ENCODE assay signal across 8 cellular contexts in genomic region chr6:167079853-167080297, GRCh38. TPM values are rescaled to one million over a fixed set of nuclear protein-coding genes. Genes with fewer than 3 reads are reported as not detected.
DNase-seq lines count a peak whose midpoint lies in the region; ATAC-seq and TF ChIP-seq lines count a peak whose summit lies in the region.

No MANE protein-coding gene starts in this region.

- DNase-seq in WTC11 (ENCODE audit: low spot score) (no peak), SJCRH30 (no peak), LoVo (ENCODE audit: low spot score) (no peak), SK-N-DZ (ENCODE audit: low spot score) (no peak), GM03348 (ENCODE audit: low spot score) (no peak)
- peak; percentile 47 for DNase-seq in stimulated activated CD4-positive, alpha-beta T cell treated with anti-CD3 and anti-CD28 coated beads, Interleukin-12 subunit alpha, Interleukin-12 subunit beta, amount 100 ng/mL, for 4 hours

- H3K4me3 ChIP-seq in SJCRH30: no peak overlapping the region

- ATAC-seq in HG03039 (IDR thresholded peaks at IDR 0.05; ENCODE audit: unreplicated experiment) (peak; percentile 99), WTC11 (peak; percentile 73)

- peaks cover 15% of the 10 kb centered on the region for H3K4me1 ChIP-seq in SJCRH30

- no peaks in the 10 kb centered on the region for H3K4me1 Mint-ChIP-seq in WTC11

- no peak for TF ChIP-seq CTCF in WTC11 (IDR thresholded peaks at IDR 0.05)

- CTCF ChIA-PET in WTC11 (lab: Charles Lee): no interaction called here

- peaks cover 5% of the 10 kb centered on the region for H3K9me3 ChIP-seq in SJCRH30 (replicated peaks)

- no peaks in the 10 kb centered on the region for H3K36me3 ChIP-seq in SJCRH30

- peak; percentile 43 for TF ChIP-seq POLR2A in GM19099 (IDR thresholded peaks at IDR 0.05; ENCODE audit: extremely low read depth, insufficient read length, low read depth)

- H3K4me3 Mint-ChIP-seq in WTC11: no peak overlapping the region

- no peak overlapping the region for H3K27ac Mint-ChIP-seq in WTC11

- no peak overlapping the region for H3K27ac ChIP-seq in SJCRH30

- POLR2A ChIA-PET in WTC11 (lab: Charles Lee): no interaction called here

- no peaks in the 10 kb centered on the region for H3K27me3 ChIP-seq in SJCRH30

- H3K9me3 Mint-ChIP-seq in WTC11: peaks cover 10% of the 10 kb centered on the region; the same call in 1 of the 2 replicates

- no peaks in the 10 kb centered on the region for H3K36me3 Mint-ChIP-seq in WTC11

- H3K27me3 Mint-ChIP-seq in WTC11 (ENCODE audit: low read depth): peaks cover 9% of the 10 kb centered on the region

TF ChIP-seq in WTC11, 78 proteins besides CTCF, POLR2A, EP300 and RAD21:
- TF ChIP-seq NFE2L1 (CRISPR knock-in tag; IDR thresholded peaks at IDR 0.05): no peak
- TF ChIP-seq ZNF396 (CRISPR knock-in tag; IDR thresholded peaks at IDR 0.05; ENCODE audit: borderline replicate concordance): no peak
- TF ChIP-seq, protein P1, sequence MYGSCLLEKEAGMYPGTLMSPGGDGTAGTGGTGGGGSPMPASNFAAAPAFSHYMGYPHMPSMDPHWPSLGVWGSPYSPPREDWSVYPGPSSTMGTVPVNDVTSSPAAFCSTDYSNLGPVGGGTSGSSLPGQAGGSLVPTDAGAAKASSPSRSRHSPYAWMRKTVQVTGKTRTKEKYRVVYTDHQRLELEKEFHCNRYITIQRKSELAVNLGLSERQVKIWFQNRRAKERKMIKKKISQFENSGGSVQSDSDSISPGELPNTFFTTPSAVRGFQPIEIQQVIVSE (CRISPR knock-in tag; IDR thresholded peaks at IDR 0.05; ENCODE audit: borderline replicate concordance): no peak
- no peak for TF ChIP-seq SMAD3 (CRISPR knock-in tag; IDR thresholded peaks at IDR 0.05; ENCODE audit: borderline replicate concordance)
- TF ChIP-seq ZNF532 (CRISPR knock-in tag; IDR thresholded peaks at IDR 0.05; ENCODE audit: borderline replicate concordance): no peak
- TF ChIP-seq, protein P2, sequence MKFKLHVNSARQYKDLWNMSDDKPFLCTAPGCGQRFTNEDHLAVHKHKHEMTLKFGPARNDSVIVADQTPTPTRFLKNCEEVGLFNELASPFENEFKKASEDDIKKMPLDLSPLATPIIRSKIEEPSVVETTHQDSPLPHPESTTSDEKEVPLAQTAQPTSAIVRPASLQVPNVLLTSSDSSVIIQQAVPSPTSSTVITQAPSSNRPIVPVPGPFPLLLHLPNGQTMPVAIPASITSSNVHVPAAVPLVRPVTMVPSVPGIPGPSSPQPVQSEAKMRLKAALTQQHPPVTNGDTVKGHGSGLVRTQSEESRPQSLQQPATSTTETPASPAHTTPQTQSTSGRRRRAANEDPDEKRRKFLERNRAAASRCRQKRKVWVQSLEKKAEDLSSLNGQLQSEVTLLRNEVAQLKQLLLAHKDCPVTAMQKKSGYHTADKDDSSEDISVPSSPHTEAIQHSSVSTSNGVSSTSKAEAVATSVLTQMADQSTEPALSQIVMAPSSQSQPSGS (CRISPR knock-in tag; IDR thresholded peaks at IDR 0.05; ENCODE audit: borderline replicate concordance, low read depth): no peak
- no peak for TF ChIP-seq GTF2I (CRISPR knock-in tag; conservative IDR thresholded peaks at IDR 0.05)
- TF ChIP-seq E2F5 (CRISPR knock-in tag; IDR thresholded peaks at IDR 0.05): no peak
- TF ChIP-seq, protein P3, sequence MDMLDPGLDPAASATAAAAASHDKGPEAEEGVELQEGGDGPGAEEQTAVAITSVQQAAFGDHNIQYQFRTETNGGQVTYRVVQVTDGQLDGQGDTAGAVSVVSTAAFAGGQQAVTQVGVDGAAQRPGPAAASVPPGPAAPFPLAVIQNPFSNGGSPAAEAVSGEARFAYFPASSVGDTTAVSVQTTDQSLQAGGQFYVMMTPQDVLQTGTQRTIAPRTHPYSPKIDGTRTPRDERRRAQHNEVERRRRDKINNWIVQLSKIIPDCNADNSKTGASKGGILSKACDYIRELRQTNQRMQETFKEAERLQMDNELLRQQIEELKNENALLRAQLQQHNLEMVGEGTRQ (CRISPR knock-in tag; IDR thresholded peaks at IDR 0.05): no peak

RNA-seq across cellular contexts. Expression of gene CCR6, which starts 43.0 kb away (rescaled TPM):
- total RNA-seq in WTC11 (2021): not detected in 3 replicates
- not detected in 2 replicates for total RNA-seq in SJCRH30 (2014; rRNA removed; shearing (Covaris generic))
- 0.35 and 1.0 TPM in 2 replicates for polyA plus RNA-seq in SK-N-DZ (2014; cell fraction: cytosol; rRNA removed)
- not detected in 2 replicates for polyA plus RNA-seq in SK-N-DZ (2014; cell fraction: nucleus; rRNA removed)
